In genomic region chr13:101919541-101920306, GRCh38 we compare ENCODE assay signal across 9 cellular contexts.
A peak's percentile ranks its signal among the peaks of the same experiment; 100 is the strongest.
DNase-seq lines count a peak whose midpoint lies in the region; ATAC-seq and TF ChIP-seq lines count a peak whose summit lies in the region.
"Had no signal": no experiment of that assay in that cellular context is flagged by ENCODE, and none has a peak within 500 bp of the region (broad histone marks: within the 10 kb centered on the region; RNA-seq: fewer than 3 reads in every experiment).

No MANE protein-coding gene starts in this region.

- no peak for TF ChIP-seq RAD21 in HCT116 (IDR thresholded peaks at IDR 0.05; ENCODE audit: low read depth)

- no peaks in the 10 kb centered on the region for H3K36me3 Mint-ChIP-seq in naive thymus-derived CD8-positive, alpha-beta T cell

- H3K27ac ChIP-seq in HCT116 (ENCODE audit: low read depth, low read length) (no peak overlapping the region), osteoblast (ENCODE audit: low read depth, low read length) (no peak overlapping the region)

- DNase-seq in HCT116 (ENCODE audit: low read depth, low spot score) = no peak
- peak; percentile 71 for DNase-seq in NCI-H748 (lab: John Stamatoyannopoulos, UW; ENCODE audit: unreplicated experiment)
- DNase-seq in fibroblast of peridontal ligament (ENCODE audit: extremely low read depth) = peak; percentile 28
- DNase-seq in osteoblast (ENCODE audit: insufficient read length, low spot score, missing footprints) = peak; percentile 90
- no peak for DNase-seq in naive thymus-derived CD8-positive, alpha-beta T cell
- no peak for DNase-seq in CD1c-positive myeloid dendritic cell (ENCODE audit: extremely low spot score)
- DNase-seq in HEK293T (ENCODE audit: extremely low spot score) = no peak
- no peak for DNase-seq in SKM-1 (lab: John Stamatoyannopoulos, UW; ENCODE audit: unreplicated experiment)
- DNase-seq: activated CD8-positive, alpha-beta T cell treated with anti-CD3 and anti-CD28 coated beads for 36 hours had no signal

- intact Hi-C loops in HCT116 (cut with micrococcal nuclease) = no loop called here

- no TSS peak for BruUV-seq in HCT116 (replicated peaks; lab: Mats Ljungman, UMichigan)

- CTCF ChIA-PET in HCT116 (lab: Charles Lee) (no interaction called here), HEK293T (lab: Yijun Ruan, JAX) (interaction anchor here (0.7 kb wide), 1 partner anchor 29 kb away, joined by 3 read pairs; no protein-coding TSS in a partner anchor)

- POLR2A ChIA-PET in HCT116 (lab: Charles Lee) = no interaction called here
- POLR2A ChIA-PET in naive thymus-derived CD8-positive, alpha-beta T cell (lab: Charles Lee) = no interaction called here
- POLR2A ChIA-PET in HEK293T (lab: Yijun Ruan, JAX) = no interaction called here

- no peak for TF ChIP-seq CTCF in HCT116 (IDR thresholded peaks at IDR 0.05 in 2 of 3, conservative IDR thresholded peaks at IDR 0.05 in 1 of 3; ENCODE audit: borderline replicate concordance in 1 of 3, insufficient read depth in 1 of 3, low read depth in 2 of 3, low read length in 2 of 3)
- TF ChIP-seq CTCF in osteoblast (IDR thresholded peaks at IDR 0.05; ENCODE audit: extremely low read depth, low read depth, low read length) = no peak

- RAD21 ChIA-PET in HCT116 (lab: Charles Lee; ENCODE audit: low non-redundant PET in 1 of 2, low total read pairs in 2 of 2, uncharacterized antibody in 2 of 2, unreplicated experiment in 2 of 2) = no interaction called here

- peaks cover 0 to 5% (median under 1%) of the 10 kb centered on the region in 4 donors for H3K4me1 Mint-ChIP-seq in naive thymus-derived CD8-positive, alpha-beta T cell

- no peak overlapping the region for H3K9ac ChIP-seq in HCT116 (ENCODE audit: low read length)

- peaks cover 29 to 63% (median 46%) of the 10 kb centered on the region in 5 donors for H3K27me3 Mint-ChIP-seq in naive thymus-derived CD8-positive, alpha-beta T cell

- TF ChIP-seq POLR2A in HCT116 (IDR thresholded peaks at IDR 0.05; ENCODE audit: borderline replicate concordance, extremely low read depth, insufficient read depth, insufficient read length) = no peak

- no peaks in the 10 kb centered on the region for H3K36me3 ChIP-seq in HCT116 (ENCODE audit: control insufficient read depth in 1 of 2, insufficient read depth in 2 of 2, low read length in 2 of 2)
- no peaks in the 10 kb centered on the region for H3K36me3 ChIP-seq in osteoblast (ENCODE audit: insufficient read depth, low read length)

- no peaks in the 10 kb centered on the region for H3K9me2 ChIP-seq in HCT116 (ENCODE audit: insufficient read depth)

- H3K27ac Mint-ChIP-seq in naive thymus-derived CD8-positive, alpha-beta T cell = no peak overlapping the region
- H3K27ac Mint-ChIP-seq: activated CD8-positive, alpha-beta T cell treated with anti-CD3 and anti-CD28 coated beads for 36 hours had no signal

- H4K20me1 ChIP-seq in HCT116 (ENCODE audit: insufficient read depth) = no peaks in the 10 kb centered on the region
- no peaks in the 10 kb centered on the region for H4K20me1 ChIP-seq in osteoblast (ENCODE audit: insufficient read depth, low read length)

- H3K4me2 ChIP-seq in HCT116 (ENCODE audit: low read length) (no peak overlapping the region), osteoblast (ENCODE audit: insufficient read depth, low read length) (no peak overlapping the region)

- ATAC-seq in HCT116 = no peak
- no peak for ATAC-seq in naive thymus-derived CD8-positive, alpha-beta T cell
- ATAC-seq: activated CD8-positive, alpha-beta T cell treated with anti-CD3 and anti-CD28 coated beads for 36 hours had no signal

- H3K79me2 ChIP-seq in HCT116 (ENCODE audit: insufficient read depth, low read length) (no peaks in the 10 kb centered on the region), osteoblast (ENCODE audit: insufficient read depth, low read length) (no peaks in the 10 kb centered on the region)

- no peak overlapping the region for H3K4me3 Mint-ChIP-seq in naive thymus-derived CD8-positive, alpha-beta T cell
- H3K4me3 Mint-ChIP-seq: activated CD8-positive, alpha-beta T cell treated with anti-CD3 and anti-CD28 coated beads for 36 hours had no signal

- H3K27me3 ChIP-seq in HCT116 (ENCODE audit: insufficient read depth, low read length) (no peaks in the 10 kb centered on the region), osteoblast (ENCODE audit: insufficient read depth, low read length) (peaks cover 47% of the 10 kb centered on the region)

- H3K9me3 ChIP-seq in HCT116 (ENCODE audit: control insufficient read depth in 1 of 2, insufficient read depth in 1 of 2, low read depth in 1 of 2, low read length in 2 of 2) = peaks cover 0 to 23% of the 10 kb centered on the region in 2 experiments; a peak in 2 of 4 replicates
- no peaks in the 10 kb centered on the region for H3K9me3 ChIP-seq in osteoblast (ENCODE audit: low read depth, low read length)

- no peaks in the 10 kb centered on the region for H3K4me1 ChIP-seq in HCT116 (ENCODE audit: control insufficient read depth in 1 of 2, insufficient read depth in 2 of 2, low read length in 2 of 2)
- no peaks in the 10 kb centered on the region for H3K4me1 ChIP-seq in osteoblast (ENCODE audit: insufficient read depth, low read length)

- H3K9me3 Mint-ChIP-seq in naive thymus-derived CD8-positive, alpha-beta T cell = peaks cover 0 to 6% (median 0%) of the 10 kb centered on the region in 9 donors
- H3K9me3 Mint-ChIP-seq: activated CD8-positive, alpha-beta T cell treated with anti-CD3 and anti-CD28 coated beads for 36 hours had no signal

- H3K4me3 ChIP-seq in HCT116 (replicated peaks in 1 of 2; ENCODE audit: low read depth in 1 of 2, low read length in 2 of 2) (no peak overlapping the region), osteoblast (ENCODE audit: insufficient read depth, low read length) (no peak overlapping the region)

- H2AFZ ChIP-seq in HCT116 (ENCODE audit: low read depth, low read length, poor library complexity, severe bottlenecking) = no peak overlapping the region
- no peak overlapping the region for H2AFZ ChIP-seq in osteoblast (ENCODE audit: low read length)

TF ChIP-seq in HCT116, 20 proteins besides CTCF, POLR2A, EP300 and RAD21:
- TF ChIP-seq ATF3 (IDR thresholded peaks at IDR 0.05) = no peak
- TF ChIP-seq JUND (IDR thresholded peaks at IDR 0.05) = no peak
- peak; percentile 25 for TF ChIP-seq REST (IDR thresholded peaks at IDR 0.05; ENCODE audit: low read depth)

TF ChIP-seq in HEK293T, 16 proteins besides CTCF, POLR2A, EP300 and RAD21:
- TF ChIP-seq FOXA1 (IDR thresholded peaks at IDR 0.05) (no peak), FOXK2 (IDR thresholded peaks at IDR 0.05) (no peak), ZNF384 (IDR thresholded peaks at IDR 0.05) (no peak), TARDBP (IDR thresholded peaks at IDR 0.05) (no peak), HDGF (IDR thresholded peaks at IDR 0.05; ENCODE audit: borderline replicate concordance) (no peak), PKNOX1 (IDR thresholded peaks at IDR 0.05) (no peak), BHLHE40 (IDR thresholded peaks at IDR 0.05; ENCODE audit: borderline replicate concordance) (no peak), LEF1 (IDR thresholded peaks at IDR 0.05; ENCODE audit: borderline replicate concordance) (no peak), SUZ12 (IDR thresholded peaks at IDR 0.05) (no peak), CTBP1 (IDR thresholded peaks at IDR 0.05; ENCODE audit: borderline replicate concordance) (no peak), ARNT (IDR thresholded peaks at IDR 0.05) (no peak), L3MBTL2 (conservative IDR thresholded peaks at IDR 0.05) (no peak), SP1 (IDR thresholded peaks at IDR 0.05) (no peak), ELF4 (IDR thresholded peaks at IDR 0.05) (no peak), NFRKB (IDR thresholded peaks at IDR 0.05) (no peak), FOXM1 (IDR thresholded peaks at IDR 0.05; ENCODE audit: borderline replicate concordance) (no peak)

Comparison
In these comparisons a context has a peak if more than half of its experiments do, and no peak if none do; other contexts are left out.
1. DNase-seq: peak in NCI-H748 (single experiment), fibroblast of peridontal ligament (single experiment) and osteoblast (single experiment); none in HCT116 (single experiment), naive thymus-derived CD8-positive, alpha-beta T cell (0 of 10), CD1c-positive myeloid dendritic cell (single experiment), HEK293T (single experiment) and SKM-1 (single experiment).